Comparison of ENCODE assay signal across 1 cellular context in the genomic region with DNA sequence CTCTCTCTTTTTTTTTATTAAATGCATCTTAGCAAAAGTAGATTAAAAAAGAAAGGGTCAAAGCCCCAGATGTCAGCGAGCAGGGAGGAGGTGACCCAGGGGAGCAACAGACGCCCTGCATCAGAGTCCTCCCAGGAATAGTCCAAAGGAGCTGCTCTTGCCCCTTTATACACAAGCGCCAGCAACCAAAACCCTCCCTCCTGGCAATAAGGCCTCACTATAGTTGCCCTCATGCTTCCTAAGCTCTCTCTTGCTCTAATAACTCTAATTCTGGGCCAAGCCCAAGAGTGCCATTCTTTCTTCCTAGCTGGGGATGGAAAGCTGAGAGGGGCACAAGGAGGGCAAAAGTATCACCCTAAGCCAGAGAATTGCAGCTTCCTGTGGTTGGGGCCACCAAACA.
TF ChIP-seq lines count a peak whose summit lies in the region.

No MANE protein-coding gene starts in this region.

TF ChIP-seq in endothelial cell of umbilical vein, 7 proteins besides CTCF, POLR2A, EP300 and RAD21:
- TF ChIP-seq EZH2 (IDR thresholded peaks at IDR 0.05; ENCODE audit: borderline replicate concordance, low read depth, low read length, severe bottlenecking) = no peak
- TF ChIP-seq GATA2 (IDR thresholded peaks at IDR 0.05; ENCODE audit: insufficient read depth, insufficient read length, low read depth, low read length) = no peak
- TF ChIP-seq FOS (IDR thresholded peaks at IDR 0.05; ENCODE audit: borderline replicate concordance, insufficient read depth, low read length) = no peak
- no peak for TF ChIP-seq MYC (IDR thresholded peaks at IDR 0.05; ENCODE audit: low read depth, low read length)
- TF ChIP-seq JUN (IDR thresholded peaks at IDR 0.05; ENCODE audit: borderline replicate concordance, insufficient read depth, insufficient read length, low read depth) = no peak
- TF ChIP-seq, protein P1, sequence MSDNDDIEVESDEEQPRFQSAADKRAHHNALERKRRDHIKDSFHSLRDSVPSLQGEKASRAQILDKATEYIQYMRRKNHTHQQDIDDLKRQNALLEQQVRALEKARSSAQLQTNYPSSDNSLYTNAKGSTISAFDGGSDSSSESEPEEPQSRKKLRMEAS (IDR thresholded peaks at IDR 0.05; ENCODE audit: insufficient read depth, insufficient read length) = no peak
- no peak for TF ChIP-seq POLR2AphosphoS5 (IDR thresholded peaks at IDR 0.05; ENCODE audit: insufficient read depth, low read depth, low read length)
